ENCODE assay signal across 8 cellular contexts in the genomic region with DNA sequence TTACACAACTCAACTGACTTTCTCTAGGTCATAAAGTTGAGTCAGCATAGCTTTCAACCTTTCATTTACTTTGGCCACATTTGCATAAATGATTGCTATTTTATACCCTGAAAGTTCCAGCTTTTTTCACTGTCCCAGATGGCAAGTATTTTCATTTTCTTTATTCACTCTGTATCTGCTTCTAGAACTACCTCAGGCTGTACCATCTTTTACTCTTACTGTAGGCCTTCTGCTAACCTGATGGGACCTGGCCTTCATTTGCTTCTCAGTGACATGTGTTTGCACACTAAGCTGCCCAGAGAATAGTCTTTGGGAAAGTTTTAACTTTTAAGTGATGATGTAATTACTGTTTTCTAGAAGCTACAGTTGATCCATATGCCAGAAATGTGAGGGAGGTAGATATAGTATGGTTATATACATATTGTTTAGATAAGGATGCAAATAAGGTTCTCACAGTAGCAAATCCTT.
DNase-seq lines count a peak whose midpoint lies in the region; ATAC-seq, FAIRE-seq and TF ChIP-seq lines count a peak whose summit lies in the region.

No MANE protein-coding gene starts in this region.

- peak in 1 of 2 experiments; percentile 23 for DNase-seq in A549 (ENCODE audit: low read depth in 1 of 2, low spot score in 1 of 2)
- DNase-seq in iris pigment epithelial cell (ENCODE audit: low read depth) = peak; percentile 59
- DNase-seq in dedifferentiated amniotic fluid mesenchymal stem cell (ENCODE audit: extremely low spot score) = no peak
- no peak for DNase-seq in G401 (ENCODE audit: low spot score)
- no peak for DNase-seq in RKO (ENCODE audit: low spot score)

- no peak overlapping the region for H2AFZ ChIP-seq in SU-DHL-6 (ENCODE audit: low read depth, low read length, severe bottlenecking)

- ATAC-seq in A549 (peak in 1 of 2 experiments; percentile 10; a peak in 2 of 6 replicates), GM21423 (IDR thresholded peaks at IDR 0.05; ENCODE audit: unreplicated experiment) (peak; percentile 18), GM21825 (IDR thresholded peaks at IDR 0.05; ENCODE audit: unreplicated experiment) (no peak)

- H3K4me2 ChIP-seq in A549 = peak overlapping the region; percentile 69
- peak overlapping the region; percentile 53 for H3K4me2 ChIP-seq in SU-DHL-6 (ENCODE audit: low read depth, low read length, poor library complexity, severe bottlenecking)

- H3K79me2 ChIP-seq in SU-DHL-6 (ENCODE audit: insufficient read depth, low read length) = peaks cover 85% of the 10 kb centered on the region

- H3K4me3 ChIP-seq in A549 = no peak overlapping the region
- H3K4me3 ChIP-seq in SU-DHL-6 (ENCODE audit: insufficient read depth, low read length, poor library complexity, severe bottlenecking) = peak overlapping the region; percentile 9

- POLR2A ChIA-PET in A549 (lab: Yijun Ruan, JAX) = no interaction called here

- no peaks in the 10 kb centered on the region for H3K9me2 ChIP-seq in SU-DHL-6 (replicated peaks; ENCODE audit: insufficient read depth, low read length)

- TF ChIP-seq POLR2A in A549 (IDR thresholded peaks at IDR 0.05; ENCODE audit: low read length) = no peak

- no peaks in the 10 kb centered on the region for H3K36me3 ChIP-seq in SU-DHL-6 (ENCODE audit: low read length)

- no peak for TF ChIP-seq RAD21 in A549 (conservative IDR thresholded peaks at IDR 0.05 in 1 of 2, IDR thresholded peaks at IDR 0.05 in 1 of 2)

- H3K27ac ChIP-seq in A549 (peak overlapping the region; percentile 57 to 87), SU-DHL-6 (ENCODE audit: low read depth, low read length) (peak overlapping the region; percentile 90)

- no peaks in the 10 kb centered on the region for H4K20me1 ChIP-seq in SU-DHL-6 (ENCODE audit: low read depth, low read length)

- H3K4me1 ChIP-seq in A549 = peaks cover 49% of the 10 kb centered on the region

- H3K9ac ChIP-seq in SU-DHL-6 (ENCODE audit: low read length) = peak overlapping the region; percentile 21; the same call in 1 of the 2 replicates

- TF ChIP-seq CTCF in A549 (IDR thresholded peaks at IDR 0.05) (no peak), SU-DHL-6 (IDR thresholded peaks at IDR 0.05; ENCODE audit: insufficient read depth, low read length, poor library complexity, severe bottlenecking) (no peak)

- peaks cover 76% of the 10 kb centered on the region for H3F3A ChIP-seq in SU-DHL-6 (ENCODE audit: insufficient read depth)

- H3K9me3 ChIP-seq in A549 (no peaks in the 10 kb centered on the region), SU-DHL-6 (ENCODE audit: insufficient read depth, low read length) (no peaks in the 10 kb centered on the region)

- in situ Hi-C loops in G401 (cut with HindIII; ENCODE audit: low sequenced_read_pairs) = no loop called here

- no peak for TF ChIP-seq EP300 in A549 (IDR thresholded peaks at IDR 0.05)

- H3K27me3 ChIP-seq in SU-DHL-6 (ENCODE audit: low read length) = no peaks in the 10 kb centered on the region

- no peak for FAIRE-seq in A549 (lab: Jason Lieb, UNC)

- CTCF ChIA-PET in A549 (lab: Yijun Ruan, JAX) = interaction anchor here (1.0 to 1.2 kb wide), 2 partner anchors 9 to 114 kb away, joined by 3 to 4 read pairs; no protein-coding TSS in a partner anchor

TF ChIP-seq in A549, 52 proteins besides CTCF, POLR2A, EP300 and RAD21:
- TF ChIP-seq TFCP2L1 (CRISPR knock-in tag; IDR thresholded peaks at IDR 0.05) = 0 out of 2 replicates have a peak, but pooled peaks have one; percentile 26
- TF ChIP-seq ZNF302 (CRISPR knock-in tag; IDR thresholded peaks at IDR 0.05) = 0 out of 2 replicates have a peak, but pooled peaks have one; percentile 7
- no peak for TF ChIP-seq KDM1A (IDR thresholded peaks at IDR 0.05; ENCODE audit: low read depth)
